In genomic region chr17:1626333-1626732, GRCh38 we compare ENCODE assay signal across 14 cellular contexts. TPM values are rescaled to one million over a fixed set of nuclear protein-coding genes. Genes with fewer than 3 reads are reported as not detected.
DNase-seq lines count a peak whose midpoint lies in the region; ATAC-seq, FAIRE-seq and TF ChIP-seq lines count a peak whose summit lies in the region.
"Had no signal": no experiment of that assay in that cellular context is flagged by ENCODE, and none has a peak within 500 bp of the region (broad histone marks: within the 10 kb centered on the region; RNA-seq: fewer than 3 reads in every experiment).

No MANE protein-coding gene starts in this region.

- CTCF ChIA-PET in WTC11 (lab: Charles Lee), result interaction anchor here (0.8 to 8.7 kb wide), 4 partner anchors 22 to 93 kb away, joined by 3 to 240 read pairs (median 4); no protein-coding TSS in a partner anchor

- peak overlapping the region; percentile 11 for H3K4me3 ChIP-seq in GM12875 (ENCODE audit: low read depth, low read length)
- H3K4me3 ChIP-seq in kidney (ENCODE audit: low read length in 2 of 2), result peak overlapping the region; percentile 88
- H3K4me3 ChIP-seq in skin epidermis, result peak overlapping the region in 1 of 7 experiments; percentile 9
- H3K4me3 ChIP-seq: vagina had no signal

- no peaks in the 10 kb centered on the region for H3K36me3 Mint-ChIP-seq in WTC11

- H3K9ac ChIP-seq in kidney (ENCODE audit: low read length in 2 of 2), result peak overlapping the region in 1 of 2 donors; percentile 90

- no peak for DNase-seq in WTC11 (ENCODE audit: low spot score)
- no peak for DNase-seq in kidney
- DNase-seq in DMS153 treated with DMSO at 0.1 percent for 48 hours (lab: John Stamatoyannopoulos, UW; ENCODE audit: unreplicated experiment), result no peak
- no peak for DNase-seq in activated CD4-positive, alpha-beta T cell treated with anti-CD3 and anti-CD28 coated beads, Interleukin-2, amount 50 U/mL, for 48 hours
- no peak for DNase-seq in NK-92 treated with Interleukin-12 subunit alpha and Interleukin-12 subunit beta, amount 100 ng/mL, for 24 hours (lab: John Stamatoyannopoulos, UW)
- DNase-seq: activated T-cell treated with anti-CD3 and anti-CD28 coated beads, Interleukin-2, amount 50 U/mL, for 1 hour; NCI-H526; stimulated activated CD4-positive, alpha-beta T cell treated with anti-CD3 and anti-CD28 coated beads, Interleukin-1b, Interleukin-23, amount 100 ng/mL, for 48 hours had no signal

- H3K27me3 Mint-ChIP-seq in WTC11 (ENCODE audit: low read depth), result peaks cover 15% of the 10 kb centered on the region

- no peaks in the 10 kb centered on the region for H3K9me3 ChIP-seq in kidney (ENCODE audit: control insufficient read depth in 1 of 2, low read length in 2 of 2)
- H3K9me3 ChIP-seq: vagina had no signal

- H3K9me3 Mint-ChIP-seq in WTC11, result no peaks in the 10 kb centered on the region
- H3K9me3 Mint-ChIP-seq: T-helper 2 cell treated with Interferon-gamma antibody and Interleukin-4, amounts not matched to agents 5 μg/mL and 100 μg/mL, for 36 hours had no signal

- 0 out of 2 replicates have a peak overlapping the region, but pooled peaks have one; percentile 47 for H3K27ac Mint-ChIP-seq in WTC11
- H3K27ac Mint-ChIP-seq: T-helper 2 cell treated with Interferon-gamma antibody and Interleukin-4, amounts not matched to agents 5 μg/mL and 100 μg/mL, for 36 hours had no signal

- peaks cover 19 to 33% of the 10 kb centered on the region in 2 donors for H3K4me1 ChIP-seq in kidney (ENCODE audit: control insufficient read depth in 1 of 2, insufficient read depth in 1 of 2, low read depth in 1 of 2, low read length in 2 of 2)

- intact Hi-C loops in kidney (cut with DNase I), result no loop called here

- peaks cover 25% of the 10 kb centered on the region for H3K4me1 Mint-ChIP-seq in WTC11

- POLR2A ChIA-PET in WTC11 (lab: Charles Lee), result interaction anchor here (0.6 to 1.1 kb wide), 3 partner anchors 23 to 51 kb away, joined by 4 to 5 read pairs (median 4); partner anchors contain the start of gene RILP

- H3K36me3 ChIP-seq in kidney (ENCODE audit: control insufficient read depth in 1 of 2, insufficient read depth in 2 of 2, low read length in 2 of 2), result peaks cover 4 to 13% of the 10 kb centered on the region in 2 donors
- H3K36me3 ChIP-seq: vagina had no signal

- no peak for TF ChIP-seq CTCF in GM12875 (IDR thresholded peaks at IDR 0.05; ENCODE audit: borderline replicate concordance, insufficient read depth, low read depth, low read length)
- TF ChIP-seq CTCF in WTC11 (IDR thresholded peaks at IDR 0.05), result no peak
- no peak for TF ChIP-seq CTCF in kidney (IDR thresholded peaks at IDR 0.05; ENCODE audit: borderline replicate concordance, extremely low read depth, insufficient read depth)

- H3K4me3 Mint-ChIP-seq in WTC11, result peak overlapping the region; percentile 62

- ATAC-seq in WTC11 (no peak), GM21786 (IDR thresholded peaks at IDR 0.05; ENCODE audit: unreplicated experiment) (no peak)

- FAIRE-seq in kidney (lab: Jason Lieb, UNC), result no peak
- FAIRE-seq: endometrium had no signal

- peak overlapping the region; percentile 49 to 76 for H3K27ac ChIP-seq in kidney (ENCODE audit: low read depth in 2 of 2, low read length in 2 of 2)
- H3K27ac ChIP-seq in skin epidermis, result peak overlapping the region in 15 of 21 experiments; percentile 1 to 97 (median 84)
- H3K27ac ChIP-seq: vagina had no signal

TF ChIP-seq in WTC11, 78 proteins besides CTCF, POLR2A, EP300 and RAD21 (continues in another document):
- TF ChIP-seq IRF1 (CRISPR knock-in tag; IDR thresholded peaks at IDR 0.05) (no peak), ZNF232 (CRISPR knock-in tag; IDR thresholded peaks at IDR 0.05) (no peak), NFE2L1 (CRISPR knock-in tag; IDR thresholded peaks at IDR 0.05) (no peak), FOXP1 (CRISPR knock-in tag; IDR thresholded peaks at IDR 0.05; ENCODE audit: borderline replicate concordance) (no peak), SP1 (CRISPR knock-in tag; conservative IDR thresholded peaks at IDR 0.05) (no peak), ZNF281 (CRISPR knock-in tag; IDR thresholded peaks at IDR 0.05) (no peak), ARID4B (CRISPR knock-in tag; IDR thresholded peaks at IDR 0.05; ENCODE audit: borderline replicate concordance) (no peak), TCF7 (CRISPR knock-in tag; IDR thresholded peaks at IDR 0.05; ENCODE audit: low read depth) (no peak), TEAD4 (CRISPR knock-in tag; IDR thresholded peaks at IDR 0.05) (no peak), TEAD1 (CRISPR knock-in tag; IDR thresholded peaks at IDR 0.05) (no peak), ESRRA (CRISPR knock-in tag; IDR thresholded peaks at IDR 0.05; ENCODE audit: borderline replicate concordance) (no peak)

RNA-seq across cellular contexts. Expression of gene SLC43A2, which starts 2.3 kb away (rescaled TPM):
- total RNA-seq in WTC11 (2021), result 10.3 to 11.6 TPM (median 11.0 TPM) in 3 replicates
- total RNA-seq in kidney, result 48.9 TPM
- polyA plus RNA-seq in kidney (ENCODE audit: insufficient read depth, low read depth, low replicate concordance), result 60.4 TPM

RNA-seq across cellular contexts. Expression of gene SCARF1, which starts 19.2 kb away (rescaled TPM):
- total RNA-seq in WTC11 (2021) (3.7 to 5.4 TPM (median 4.9 TPM) in 3 replicates), kidney (20.1 TPM)
- 7.0 TPM for polyA plus RNA-seq in kidney (ENCODE audit: insufficient read depth, low read depth, low replicate concordance)

RNA-seq across cellular contexts. Expression of gene RILP, which starts 23.3 kb away (rescaled TPM):
- 10.2 to 13.8 TPM (median 11.7 TPM) in 3 replicates for total RNA-seq in WTC11 (2021)
- 17.1 TPM for total RNA-seq in kidney
- 26.6 TPM for polyA plus RNA-seq in kidney (ENCODE audit: insufficient read depth, low read depth, low replicate concordance)

RNA-seq across cellular contexts. Expression of gene PRPF8, which starts 58.3 kb away (rescaled TPM):
- total RNA-seq in WTC11 (2021) (323 to 388 TPM (median 328 TPM) in 3 replicates), kidney (236 TPM)
- polyA plus RNA-seq in kidney (ENCODE audit: insufficient read depth, low read depth, low replicate concordance), result 181 TPM
